ENCODE assay signal across 14 cellular contexts in the genomic region with DNA sequence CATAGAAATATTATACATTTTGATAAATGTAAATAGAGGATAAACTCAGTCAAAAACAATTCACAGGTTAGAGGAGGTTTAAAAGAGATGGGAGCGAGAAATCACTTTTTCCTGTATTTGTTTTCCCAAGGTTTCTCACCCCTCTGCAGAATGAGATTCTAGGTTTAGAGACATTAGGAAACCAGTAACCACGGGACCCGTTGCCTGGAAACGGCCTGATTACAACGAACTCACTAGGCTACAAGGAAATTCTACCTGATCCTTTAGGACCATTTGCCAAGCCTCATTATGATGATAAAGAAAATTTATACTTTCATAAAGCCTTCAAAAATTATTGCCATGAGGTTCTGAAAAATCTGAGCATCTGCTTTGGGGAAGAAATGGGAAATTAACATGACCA.
DNase-seq lines count a peak whose midpoint lies in the region; ATAC-seq and TF ChIP-seq lines count a peak whose summit lies in the region.
"Had no signal": no experiment of that assay in that cellular context is flagged by ENCODE, and none has a peak within 500 bp of the region (broad histone marks: within the 10 kb centered on the region; RNA-seq: fewer than 3 reads in every experiment).

No MANE protein-coding gene starts in this region.

- no peaks in the 10 kb centered on the region for H3K9me3 Mint-ChIP-seq in endothelial cell (ENCODE audit: unreplicated experiment)
- no peaks in the 10 kb centered on the region for H3K9me3 Mint-ChIP-seq in activated naive CD8-positive, alpha-beta T cell treated with anti-CD3 and anti-CD28 coated beads for 36 hours
- no peaks in the 10 kb centered on the region for H3K9me3 Mint-ChIP-seq in osteocyte (ENCODE audit: unreplicated experiment)

- H3K4me1 Mint-ChIP-seq in endothelial cell (ENCODE audit: unreplicated experiment) (peaks cover 19% of the 10 kb centered on the region), osteocyte (ENCODE audit: unreplicated experiment) (no peaks in the 10 kb centered on the region)
- H3K4me1 Mint-ChIP-seq in activated naive CD8-positive, alpha-beta T cell treated with anti-CD3 and anti-CD28 coated beads for 36 hours, result no peaks in the 10 kb centered on the region

- TF ChIP-seq CTCF in endothelial cell (IDR thresholded peaks at IDR 0.05; ENCODE audit: unreplicated experiment) (no peak), osteocyte (IDR thresholded peaks at IDR 0.05) (no peak)

- H3K27ac Mint-ChIP-seq in endothelial cell (ENCODE audit: unreplicated experiment) (peak overlapping the region; percentile 65), osteocyte (ENCODE audit: unreplicated experiment) (no peak overlapping the region)
- H3K27ac Mint-ChIP-seq in activated naive CD8-positive, alpha-beta T cell treated with anti-CD3 and anti-CD28 coated beads for 36 hours, result no peak overlapping the region
- H3K27ac Mint-ChIP-seq: activated CD8-positive, alpha-beta T cell treated with anti-CD3 and anti-CD28 coated beads for 36 hours; activated T-cell treated with anti-CD3 and anti-CD28 coated beads, Interleukin-2, amount 50 U/mL, for 72 hours had no signal

- no peak for ATAC-seq in activated CD4-positive, CD25-positive, alpha-beta regulatory T cell treated with anti-CD3 and anti-CD28 coated beads, Interleukin-2, amount 50 U/mL, for 24 hours
- ATAC-seq: activated CD8-positive, alpha-beta T cell treated with anti-CD3 and anti-CD28 coated beads for 36 hours; activated T-cell treated with anti-CD3 and anti-CD28 coated beads, Interleukin-2, amount 50 U/mL, for 72 hours had no signal

- H3K27me3 Mint-ChIP-seq in endothelial cell (ENCODE audit: unreplicated experiment) (no peaks in the 10 kb centered on the region), osteocyte (ENCODE audit: unreplicated experiment) (no peaks in the 10 kb centered on the region)
- no peaks in the 10 kb centered on the region for H3K27me3 Mint-ChIP-seq in activated naive CD8-positive, alpha-beta T cell treated with anti-CD3 and anti-CD28 coated beads for 36 hours
- H3K27me3 Mint-ChIP-seq: activated CD8-positive, alpha-beta T cell treated with anti-CD3 and anti-CD28 coated beads for 36 hours had no signal

- H3K36me3 Mint-ChIP-seq in endothelial cell (ENCODE audit: low read depth, unreplicated experiment) (no peaks in the 10 kb centered on the region), osteocyte (ENCODE audit: unreplicated experiment) (no peaks in the 10 kb centered on the region)
- no peaks in the 10 kb centered on the region for H3K36me3 Mint-ChIP-seq in activated naive CD8-positive, alpha-beta T cell treated with anti-CD3 and anti-CD28 coated beads for 36 hours

- DNase-seq in Ammon's horn (ENCODE audit: low spot score) (peak; percentile 74), DMS153 treated with DMSO at 0.1 percent for 48 hours (lab: John Stamatoyannopoulos, UW; ENCODE audit: unreplicated experiment) (peak; percentile 57), NCI-H2107 treated with DMSO at 0.1 percent for 48 hours (lab: John Stamatoyannopoulos, UW; ENCODE audit: unreplicated experiment) (peak; percentile 34), endothelial cell (ENCODE audit: low spot score) (peak; percentile 29), osteocyte (ENCODE audit: extremely low spot score, unreplicated experiment) (no peak), AG08396 (ENCODE audit: low spot score) (no peak)
- no peak for DNase-seq in activated naive CD8-positive, alpha-beta T cell treated with anti-CD3 and anti-CD28 coated beads for 36 hours
- DNase-seq: activated CD8-positive, alpha-beta T cell treated with anti-CD3 and anti-CD28 coated beads for 36 hours; activated T-cell treated with anti-CD3 and anti-CD28 coated beads, Interleukin-2, amount 50 U/mL, for 72 hours; kidney glomerular epithelial cell; NCI-H774; pancreas; stimulated activated CD4-positive, alpha-beta T cell treated with anti-CD3 and anti-CD28 coated beads, Interleukin-4, amount 100 ng/mL, for 4 hours had no signal

- H3K4me3 Mint-ChIP-seq in endothelial cell (ENCODE audit: unreplicated experiment) (no peak overlapping the region), osteocyte (ENCODE audit: unreplicated experiment) (no peak overlapping the region)
- H3K4me3 Mint-ChIP-seq in activated naive CD8-positive, alpha-beta T cell treated with anti-CD3 and anti-CD28 coated beads for 36 hours, result no peak overlapping the region
- H3K4me3 Mint-ChIP-seq: activated CD8-positive, alpha-beta T cell treated with anti-CD3 and anti-CD28 coated beads for 36 hours; activated T-cell treated with anti-CD3 and anti-CD28 coated beads, Interleukin-2, amount 50 U/mL, for 72 hours had no signal

Comparison
In these comparisons a context has a peak if more than half of its experiments do, and no peak if none do; other contexts are left out.
1. DNase-seq: peak in Ammon's horn (single experiment), DMS153 treated with DMSO at 0.1 percent for 48 hours (single experiment), NCI-H2107 treated with DMSO at 0.1 percent for 48 hours (single experiment) and endothelial cell (single experiment); none in activated naive CD8-positive, alpha-beta T cell treated with anti-CD3 and anti-CD28 coated beads for 36 hours (single experiment), osteocyte (single experiment) and AG08396 (single experiment).